In the genomic region with DNA sequence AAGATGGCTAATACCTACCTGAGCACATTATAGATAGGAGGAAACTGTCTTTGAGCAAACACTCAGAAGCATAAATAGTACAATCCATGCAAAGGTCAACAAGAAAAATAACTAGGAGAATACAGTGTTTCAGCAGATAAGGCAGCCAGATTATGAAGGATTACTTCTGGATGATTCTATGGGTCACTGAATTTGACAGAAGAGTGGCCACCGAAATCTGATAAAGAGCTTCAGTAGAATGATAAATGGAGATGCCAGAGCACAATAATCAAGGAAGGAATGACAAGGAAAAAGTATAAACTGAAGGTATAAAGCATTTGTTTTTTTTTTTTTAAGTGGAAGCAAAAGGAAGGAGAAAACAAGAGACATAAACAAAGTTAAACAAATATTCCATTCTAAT, we compare ENCODE assay signal across 22 cellular contexts. TPM values are rescaled to one million over a fixed set of nuclear protein-coding genes. Genes with fewer than 3 reads are reported as not detected.
DNase-seq lines count a peak whose midpoint lies in the region; ATAC-seq, FAIRE-seq and TF ChIP-seq lines count a peak whose summit lies in the region.
"Had no signal": no experiment of that assay in that cellular context is flagged by ENCODE, and none has a peak within 500 bp of the region (broad histone marks: within the 10 kb centered on the region; RNA-seq: fewer than 3 reads in every experiment).

No MANE protein-coding gene starts in this region.

- in situ Hi-C loops in K562 (cut with MboI): no loop called here

- TF ChIP-seq CTCF in cardiac muscle cell (IDR thresholded peaks at IDR 0.05; ENCODE audit: low read depth, low read length) (no peak), right atrium auricular region (IDR thresholded peaks at IDR 0.05) (no peak), K562 (IDR thresholded peaks at IDR 0.05 in 2 of 3, conservative IDR thresholded peaks at IDR 0.05 in 1 of 3; ENCODE audit: insufficient read depth in 2 of 3, low read depth in 1 of 3, low read length in 3 of 3) (no peak), progenitor cell of endocrine pancreas (IDR thresholded peaks at IDR 0.05; ENCODE audit: unreplicated experiment) (no peak)

- H3K27me3 ChIP-seq in cardiac muscle cell (no peaks in the 10 kb centered on the region), right atrium auricular region (no peaks in the 10 kb centered on the region), K562 (ENCODE audit: control insufficient read depth in 2 of 2, insufficient read depth in 2 of 2, low read length in 2 of 2) (no peaks in the 10 kb centered on the region)
- H3K27me3 ChIP-seq: BLaER1 had no signal

- no peak for TF ChIP-seq POLR2A in K562 (conservative IDR thresholded peaks at IDR 0.05)

- H3K9me3 ChIP-seq in cardiac muscle cell (ENCODE audit: low read depth): no peaks in the 10 kb centered on the region
- no peaks in the 10 kb centered on the region for H3K9me3 ChIP-seq in right atrium auricular region
- H3K9me3 ChIP-seq in K562 (replicated peaks; ENCODE audit: control insufficient read depth, insufficient read depth, low read depth, low read length): no peaks in the 10 kb centered on the region; the same call in 1 of the 2 replicates
- H3K9me3 ChIP-seq: BLaER1, Caco-2, HAP-1 had no signal

- H3K36me3 ChIP-seq in cardiac muscle cell (peaks cover 16% of the 10 kb centered on the region), right atrium auricular region (no peaks in the 10 kb centered on the region), K562 (ENCODE audit: control insufficient read depth, insufficient read depth, low read length) (peaks cover 27% of the 10 kb centered on the region; the same call in 1 of the 3 replicates)
- H3K36me3 ChIP-seq: HAP-1 had no signal

- POLR2A ChIA-PET in K562 (lab: Yijun Ruan, JAX): no interaction called here

- H3K9me1 ChIP-seq in K562 (ENCODE audit: control insufficient read depth, insufficient read depth, low read length): no peaks in the 10 kb centered on the region

- no peak overlapping the region for H3K4me2 ChIP-seq in K562 (ENCODE audit: insufficient read depth, low read length)
- H3K4me2 ChIP-seq: BLaER1 had no signal

- H3K4me3 ChIP-seq in cardiac muscle cell: no peak overlapping the region
- no peak overlapping the region for H3K4me3 ChIP-seq in right atrium auricular region
- no peak overlapping the region for H3K4me3 ChIP-seq in K562
- H3K4me3 ChIP-seq: BLaER1, HAP-1 had no signal

- no peaks in the 10 kb centered on the region for H3K4me1 Mint-ChIP-seq in progenitor cell of endocrine pancreas (ENCODE audit: low read depth)
- H3K4me1 Mint-ChIP-seq: B cell; CD4-positive, CD25-positive, alpha-beta regulatory T cell had no signal

- no peak overlapping the region for H2AFZ ChIP-seq in K562 (ENCODE audit: low read depth, low read length)

- CTCF ChIA-PET in K562 (lab: Yijun Ruan, JAX; ENCODE audit: low intra/inter-chr PET ratio): no interaction called here

- peak overlapping the region; percentile 76 for H3K27ac Mint-ChIP-seq in progenitor cell of endocrine pancreas
- H3K27ac Mint-ChIP-seq: B cell; CD4-positive, CD25-positive, alpha-beta regulatory T cell; CD8-positive, alpha-beta T cell; HFFc6 had no signal

- H3K27ac ChIP-seq in cardiac muscle cell (peak overlapping the region; percentile 1), right atrium auricular region (no peak overlapping the region), K562 (ENCODE audit: extremely low read depth, low read depth, low read length) (no peak overlapping the region)
- H3K27ac ChIP-seq: 22Rv1, BLaER1, C4-2B had no signal

- TSS peak; percentile 13 for BruUV-seq in K562 (replicated peaks; lab: Mats Ljungman, UMichigan)

- DNase-seq in cardiac muscle cell (ENCODE audit: low read depth in 1 of 2, low spot score in 1 of 2) (no peak), right atrium auricular region (ENCODE audit: low spot score) (no peak), K562 (ENCODE audit: extremely low read depth in 1 of 4, low spot score in 3 of 4) (no peak), progenitor cell of endocrine pancreas (ENCODE audit: low spot score, unreplicated experiment) (no peak), germinal center (ENCODE audit: low spot score) (no peak), NCI-H2029 (lab: John Stamatoyannopoulos, UW) (no peak)
- DNase-seq: Caco-2; CD4-positive, CD25-positive, alpha-beta regulatory T cell; CD8-positive, alpha-beta T cell; DMS153; DND-41; GOT3; HFFc6 had no signal

- H3K36me3 Mint-ChIP-seq in progenitor cell of endocrine pancreas (ENCODE audit: insufficient read depth): peaks cover 11% of the 10 kb centered on the region
- H3K36me3 Mint-ChIP-seq: CD4-positive, CD25-positive, alpha-beta regulatory T cell; CD8-positive, alpha-beta T cell had no signal

- H3K27me3 Mint-ChIP-seq in progenitor cell of endocrine pancreas: no peaks in the 10 kb centered on the region
- H3K27me3 Mint-ChIP-seq: B cell had no signal

- no peak overlapping the region for H3K9ac ChIP-seq in K562 (ENCODE audit: insufficient read depth in 1 of 2, low read depth in 2 of 2, low read length in 2 of 2)
- H3K9ac ChIP-seq: BLaER1 had no signal

- H3K4me1 ChIP-seq in cardiac muscle cell (ENCODE audit: low read depth) (no peaks in the 10 kb centered on the region), right atrium auricular region (no peaks in the 10 kb centered on the region), K562 (replicated peaks in 1 of 2; ENCODE audit: control insufficient read depth in 2 of 2, insufficient read depth in 2 of 2, low read length in 2 of 2) (no peaks in the 10 kb centered on the region)
- H3K4me1 ChIP-seq: BLaER1 had no signal

- H4K20me1 ChIP-seq in K562 (replicated peaks; ENCODE audit: control insufficient read depth, insufficient read depth, low read length): no peaks in the 10 kb centered on the region
- H4K20me1 ChIP-seq: BLaER1 had no signal

- no peaks in the 10 kb centered on the region for H3K79me2 ChIP-seq in K562 (ENCODE audit: control insufficient read depth, insufficient read depth, low read length)

- TF ChIP-seq RAD21 in K562 (CRISPR knock-in tag; conservative IDR thresholded peaks at IDR 0.05 in 1 of 2, IDR thresholded peaks at IDR 0.05 in 1 of 2): no peak

- TF ChIP-seq EP300 in K562 (IDR thresholded peaks at IDR 0.05; ENCODE audit: low read length): no peak

- no peak overlapping the region for H3K4me3 Mint-ChIP-seq in progenitor cell of endocrine pancreas (ENCODE audit: low read depth)
- H3K4me3 Mint-ChIP-seq: B cell; CD4-positive, CD25-positive, alpha-beta regulatory T cell; CD8-positive, alpha-beta T cell; HFFc6 had no signal

- FAIRE-seq in K562 (lab: Jason Lieb, UNC): no peak
- FAIRE-seq: A204.1, G401.6, GM12892, H54 had no signal

- WGBS in K562 (ENCODE audit: insufficient coverage, low coverage, missing lambda C conversion rate): 75% methylated on average over 1 of the region's 1 CpG

- no peak for ATAC-seq in K562
- ATAC-seq: CD8-positive, alpha-beta T cell had no signal

- no peaks in the 10 kb centered on the region for H3K9me3 Mint-ChIP-seq in progenitor cell of endocrine pancreas (ENCODE audit: low read depth)
- H3K9me3 Mint-ChIP-seq: CD4-positive, CD25-positive, alpha-beta regulatory T cell; CD8-positive, alpha-beta T cell; HFFc6 had no signal

- intact Hi-C loops in K562 (cut with micrococcal nuclease): no loop called here

TF ChIP-seq in K562, 482 proteins besides CTCF, POLR2A, EP300 and RAD21 (continues in another document):
- no peak for TF ChIP-seq U2AF1 (optimal IDR thresholded peaks at IDR 0.05; ENCODE audit: low read depth, low read length)
- TF ChIP-seq ZNF347 (CRISPR knock-in tag; IDR thresholded peaks at IDR 0.05; ENCODE audit: low read depth): no peak
- TF ChIP-seq MEF2D (tag; conservative IDR thresholded peaks at IDR 0.05; ENCODE audit: low read depth): no peak
- no peak for TF ChIP-seq PYGO2 (tag; IDR thresholded peaks at IDR 0.05)
- no peak for TF ChIP-seq CEBPG (CRISPR knock-in tag; IDR thresholded peaks at IDR 0.05)
- TF ChIP-seq CEBPG (tag; conservative IDR thresholded peaks at IDR 0.05 in 1 of 2, IDR thresholded peaks at IDR 0.05 in 1 of 2): no peak

RNA-seq across cellular contexts. Expression of gene ELF2, which starts 58.7 kb away (rescaled TPM):
- total RNA-seq in cardiac muscle cell: 42.8 and 57.5 TPM in 2 replicates
- 45.7 and 52.7 TPM in 2 replicates for polyA plus RNA-seq in cardiac muscle cell
- total RNA-seq in right atrium auricular region: 10 to 100 TPM; 32.2 to 32.3 TPM
- total RNA-seq in K562 (2011; cell fraction: chromatin; rRNA removed; ENCODE audit: low replicate concordance): 57.5 and 146 TPM in 2 replicates
- 30.2 and 35.3 TPM in 2 replicates for total RNA-seq in K562 (2011; cell fraction: nucleolus; rRNA removed)
- total RNA-seq in K562 (2011; cell fraction: nucleoplasm; rRNA removed): 66.7 and 117 TPM in 2 replicates
- total RNA-seq in K562 (2014; rRNA removed): 29.7 TPM in 2 replicates
- 58.7 and 71.2 TPM in 2 replicates for total RNA-seq in K562 (2014; rRNA removed; fragmentation: Illumina TruSeq; extraction: Trizol)
- total RNA-seq in K562 (2015; rRNA removed; fragmentation: Illumina TruSeq; extraction: Trizol): 47.5 and 51.3 TPM in 2 replicates
- total RNA-seq in K562 (2021): 43.4 and 43.5 TPM in 2 replicates
- polyA plus RNA-seq in K562 (2011; rRNA removed): 48.7 and 54.3 TPM in 2 replicates
- 22.0 and 25.1 TPM in 2 replicates for polyA plus RNA-seq in K562 (2011; cell fraction: cytosol; rRNA removed)
- polyA plus RNA-seq in K562 (2011; cell fraction: nucleus; rRNA removed): 34.1 and 37.9 TPM in 2 replicates
- polyA plus RNA-seq in K562 (2012): 25.8 and 27.5 TPM in 2 replicates
- 37.9 and 41.6 TPM in 2 replicates for polyA plus RNA-seq in K562 (2014; fragmentation: Illumina TruSeq; extraction: Trizol)
- 10 to 100 TPM in 1 of 2 experiments, 1 to 10 TPM in 1; 9.4 to 18.0 TPM for polyA plus RNA-seq in K562 (2014; fragmentation: Nextera tagmentation; extraction: Ambion mirVana)
- polyA plus RNA-seq in K562 (2014; rRNA removed): 29.1 and 30.3 TPM in 2 replicates
- 80.9 and 88.5 TPM in 2 replicates for polyA minus RNA-seq in K562 (2011; rRNA and poly(A)+ RNA removed)
- polyA minus RNA-seq in K562 (2011; cell fraction: cytosol; rRNA and poly(A)+ RNA removed): 32.9 and 33.7 TPM in 2 replicates
- polyA minus RNA-seq in K562 (2011; cell fraction: nucleus; rRNA and poly(A)+ RNA removed): 28.0 and 46.7 TPM in 2 replicates
- total RNA-seq in progenitor cell of endocrine pancreas: 51.5 and 56.5 TPM in 2 replicates
